Comparison of ENCODE assay signal across 8 cellular contexts in the genomic region with DNA sequence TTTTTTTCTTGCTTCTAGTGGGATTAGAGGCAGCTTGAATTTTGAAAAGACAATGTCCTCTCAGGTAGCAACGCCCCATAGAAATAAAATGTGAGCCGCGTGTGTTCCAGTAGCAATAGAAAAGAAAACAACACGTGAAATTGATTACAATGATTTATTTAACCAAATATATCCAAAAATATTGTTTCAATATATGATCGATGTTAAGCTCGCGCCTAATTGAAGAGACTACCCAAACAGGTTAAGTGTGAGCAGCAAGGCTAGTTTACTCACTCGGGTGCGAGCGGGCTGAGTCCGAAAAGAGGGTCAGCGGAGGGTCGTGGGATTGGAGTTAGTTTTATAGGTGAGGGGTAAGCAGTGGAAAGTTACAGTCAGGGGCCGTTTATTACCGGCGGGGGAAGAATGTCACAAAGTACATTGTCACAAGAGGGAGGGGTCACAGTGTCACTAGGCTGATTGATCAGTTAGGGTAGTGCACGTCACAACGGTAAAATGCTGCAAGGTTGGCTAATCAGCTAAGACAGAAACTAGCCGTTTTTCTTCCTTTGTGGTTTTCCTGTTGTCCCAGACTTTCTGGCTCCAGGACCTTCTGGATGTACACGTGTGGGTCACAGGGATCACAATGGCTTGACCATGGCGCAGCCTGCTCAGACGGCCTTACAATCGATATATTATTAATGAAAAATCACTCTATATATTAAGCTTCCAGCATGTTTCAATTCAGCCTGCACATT. TPM values are rescaled to one million over a fixed set of nuclear protein-coding genes. Genes with fewer than 3 reads are reported as not detected.
DNase-seq lines count a peak whose midpoint lies in the region; ATAC-seq and TF ChIP-seq lines count a peak whose summit lies in the region.

No MANE protein-coding gene starts in this region.

- peaks cover 6% of the 10 kb centered on the region for H3K4me1 Mint-ChIP-seq in activated T-helper 17 cell treated with anti-CD3 and anti-CD28 coated beads, Interleukin-2, amount 50 U/mL, for 72 hours
- H3K4me1 Mint-ChIP-seq in immature natural killer cell: peaks cover 29 to 33% of the 10 kb centered on the region in 2 donors

- H3K9me3 Mint-ChIP-seq in activated T-helper 17 cell treated with anti-CD3 and anti-CD28 coated beads, Interleukin-2, amount 50 U/mL, for 72 hours: peaks cover 4% of the 10 kb centered on the region
- peaks cover 0 to 3% (median 0%) of the 10 kb centered on the region in 6 donors for H3K9me3 Mint-ChIP-seq in immature natural killer cell

- H3K36me3 Mint-ChIP-seq in activated T-helper 17 cell treated with anti-CD3 and anti-CD28 coated beads, Interleukin-2, amount 50 U/mL, for 72 hours (ENCODE audit: low read depth): no peaks in the 10 kb centered on the region
- no peaks in the 10 kb centered on the region for H3K36me3 Mint-ChIP-seq in immature natural killer cell

- peak; percentile 19 for ATAC-seq in HG03520 (IDR thresholded peaks at IDR 0.05; ENCODE audit: unreplicated experiment)
- no peak for ATAC-seq in activated T-helper 17 cell treated with anti-CD3 and anti-CD28 coated beads, Interleukin-2, amount 50 U/mL, for 72 hours (replicated peaks)
- ATAC-seq in HG03521 (IDR thresholded peaks at IDR 0.05; ENCODE audit: unreplicated experiment): no peak

- no peak for TF ChIP-seq POLR2A in testis (IDR thresholded peaks at IDR 0.05)

- no peak for TF ChIP-seq CTCF in 22Rv1 (IDR thresholded peaks at IDR 0.05)
- no peak for TF ChIP-seq CTCF in testis (IDR thresholded peaks at IDR 0.05)

- H3K9me3 ChIP-seq in testis: no peaks in the 10 kb centered on the region

- no peaks in the 10 kb centered on the region for H3K27me3 ChIP-seq in testis

- DNase-seq in immature natural killer cell (no peak), testis (peak; percentile 20), NCI-H1092 (lab: John Stamatoyannopoulos, UW) (no peak), substantia nigra (lab: John Stamatoyannopoulos, UW) (no peak)

- peak overlapping the region; percentile 80 to 92 for H3K4me3 ChIP-seq in testis

- intact Hi-C loops in testis (cut with DNase I; ENCODE audit: low total_unique reads): no loop called here

- H3K27ac ChIP-seq in 22Rv1 (peak overlapping the region; percentile 76), testis (peak overlapping the region in 1 of 2 donors; percentile 85), substantia nigra (ENCODE audit: low read depth, low read length, poor library complexity, severe bottlenecking) (no peak overlapping the region)

- H3K27me3 Mint-ChIP-seq in activated T-helper 17 cell treated with anti-CD3 and anti-CD28 coated beads, Interleukin-2, amount 50 U/mL, for 72 hours: no peaks in the 10 kb centered on the region
- peaks cover 7 to 8% (median 8%) of the 10 kb centered on the region in 3 donors for H3K27me3 Mint-ChIP-seq in immature natural killer cell (ENCODE audit: low read depth in 3 of 3)

- H3K36me3 ChIP-seq in testis (ENCODE audit: low read depth, missing control alignments): no peaks in the 10 kb centered on the region

- H3K27ac Mint-ChIP-seq in activated T-helper 17 cell treated with anti-CD3 and anti-CD28 coated beads, Interleukin-2, amount 50 U/mL, for 72 hours: peak overlapping the region; percentile 86
- peak overlapping the region in 2 of 6 donors; percentile 11 to 44 for H3K27ac Mint-ChIP-seq in immature natural killer cell

- H3K4me1 ChIP-seq in testis: no peaks in the 10 kb centered on the region

- 27 to 48% methylated on average over 23 of the region's 23 CpGs for WGBS in testis, 2 donors

- peak overlapping the region; percentile 91 for H3K4me3 Mint-ChIP-seq in activated T-helper 17 cell treated with anti-CD3 and anti-CD28 coated beads, Interleukin-2, amount 50 U/mL, for 72 hours
- H3K4me3 Mint-ChIP-seq in immature natural killer cell: peak overlapping the region; percentile 88 to 94 (median 91)

RNA-seq across cellular contexts. Expression of gene ZNF670, which starts 0.7 kb away (rescaled TPM):
- total RNA-seq in activated T-helper 17 cell treated with anti-CD3 and anti-CD28 coated beads, Interleukin-2, amount 50 U/mL, for 72 hours: 1 to 10 TPM; 2.7 to 3.3 TPM
- polyA plus RNA-seq in immature natural killer cell (1 to 10 TPM in 1 of 3 donors, under 1 TPM in 1, not detected in 1; 0.88 to 1.1 TPM), testis (ENCODE audit: insufficient read depth, low read depth, low replicate concordance) (5.4 TPM)
- total RNA-seq in testis: 1 to 10 TPM; 3.5 to 5.5 TPM

RNA-seq across cellular contexts. Expression of gene ZNF669, which starts 24.8 kb away (rescaled TPM):
- 1 to 10 TPM; 5.7 to 7.1 TPM for total RNA-seq in activated T-helper 17 cell treated with anti-CD3 and anti-CD28 coated beads, Interleukin-2, amount 50 U/mL, for 72 hours
- polyA plus RNA-seq in immature natural killer cell (10 to 100 TPM; 17.4 to 31.3 (median 19.6) TPM), testis (ENCODE audit: insufficient read depth, low read depth, low replicate concordance) (12.1 TPM)
- total RNA-seq in testis: 10 to 100 TPM in 1 of 2 donors, 1 to 10 TPM in 1; 9.4 to 10.6 TPM
